14 cellular contexts compared by ENCODE assay signal in the genomic region with DNA sequence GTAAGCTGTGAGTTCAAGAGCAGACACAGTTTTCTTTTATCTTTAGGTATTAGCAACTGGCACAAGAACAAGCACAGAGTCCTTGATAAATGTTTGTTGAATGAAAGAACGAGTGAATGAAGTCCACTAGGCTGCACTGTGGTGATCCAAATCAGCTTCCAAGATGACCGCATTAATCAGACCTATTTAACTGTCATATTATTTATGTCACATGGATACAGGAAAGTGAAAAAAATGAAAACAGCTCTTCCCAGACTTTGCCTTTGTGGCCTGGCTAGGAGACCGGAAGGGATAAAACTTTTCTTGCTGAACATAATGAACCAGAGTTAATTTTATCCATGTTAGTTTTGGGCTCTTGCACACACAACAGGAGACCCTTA.
DNase-seq lines count a peak whose midpoint lies in the region; ATAC-seq, FAIRE-seq and TF ChIP-seq lines count a peak whose summit lies in the region.
"Had no signal": no experiment of that assay in that cellular context is flagged by ENCODE, and none has a peak within 500 bp of the region (broad histone marks: within the 10 kb centered on the region; RNA-seq: fewer than 3 reads in every experiment).

No MANE protein-coding gene starts in this region.

- peaks cover 1% of the 10 kb centered on the region for H3K9me3 Mint-ChIP-seq in memory B cell
- H3K9me3 Mint-ChIP-seq: CD4-positive, alpha-beta memory T cell; GM23338 had no signal

- intact Hi-C loops in right lobe of liver (cut with DNase I): no loop called here
- intact Hi-C loops in HepG2 (cut with micrococcal nuclease; ENCODE audit: unreplicated experiment): loop anchor here (5.0 to 10.0 kb wide), 2 partner anchors 383 to 410 kb away; no protein-coding TSS in a partner anchor
- intact Hi-C loops in endothelial cell of umbilical vein (cut with micrococcal nuclease): loop anchor here (1.0 to 5.0 kb wide), 8 partner anchors 24 to 275 kb away; no protein-coding TSS in a partner anchor

- H3K27me3 ChIP-seq in right lobe of liver (no peaks in the 10 kb centered on the region), HepG2 (ENCODE audit: control insufficient read depth in 1 of 2, insufficient read depth in 2 of 2, low read length in 2 of 2) (no peaks in the 10 kb centered on the region; a peak in 1 of 5 replicates), endothelial cell of umbilical vein (ENCODE audit: control insufficient read depth in 2 of 2, insufficient read depth in 2 of 2, low read length in 2 of 2) (peaks cover 12 to 15% of the 10 kb centered on the region in 2 experiments)

- H3K9me3 ChIP-seq in right lobe of liver (no peaks in the 10 kb centered on the region), HepG2 (ENCODE audit: low read length) (no peaks in the 10 kb centered on the region), endothelial cell of umbilical vein (replicated peaks; ENCODE audit: control insufficient read depth, insufficient read depth, low read length) (no peaks in the 10 kb centered on the region)

- no peaks in the 10 kb centered on the region for H4K20me1 ChIP-seq in HepG2 (ENCODE audit: insufficient read depth, low read length)
- no peaks in the 10 kb centered on the region for H4K20me1 ChIP-seq in endothelial cell of umbilical vein (replicated peaks; ENCODE audit: control insufficient read depth, extremely low read depth, insufficient read depth, low read length)

- TF ChIP-seq EP300 in HepG2 (IDR thresholded peaks at IDR 0.05; ENCODE audit: low read depth in 2 of 2, low read length in 2 of 2) (no peak), HepG2 (CRISPR knock-in tag; IDR thresholded peaks at IDR 0.05; ENCODE audit: borderline replicate concordance) (no peak)

- H3K9ac ChIP-seq in HepG2 (ENCODE audit: insufficient read depth, low read depth, low read length) (no peak overlapping the region), endothelial cell of umbilical vein (replicated peaks; ENCODE audit: extremely low read depth, insufficient read depth, low read length) (no peak overlapping the region)

- H3K36me3 Mint-ChIP-seq in memory B cell: peaks cover 1% of the 10 kb centered on the region
- H3K36me3 Mint-ChIP-seq: CD4-positive, alpha-beta memory T cell had no signal

- H3K27ac Mint-ChIP-seq in memory B cell: peak overlapping the region; percentile 32
- H3K27ac Mint-ChIP-seq: CD4-positive, alpha-beta memory T cell; GM23338; H9 had no signal

- dilution Hi-C loops in endothelial cell of umbilical vein (cut with MboI; ENCODE audit: extremely low pct_ligation_motif_present, low sequenced_read_pairs): no loop called here

- no peaks in the 10 kb centered on the region for H3K4me1 ChIP-seq in right lobe of liver
- H3K4me1 ChIP-seq in HepG2 (ENCODE audit: insufficient read depth, low read length): no peaks in the 10 kb centered on the region
- H3K4me1 ChIP-seq in endothelial cell of umbilical vein (ENCODE audit: control insufficient read depth, extremely low read depth, insufficient read depth, low read length): peaks cover 14% of the 10 kb centered on the region

- no peak overlapping the region for H3K4me3 Mint-ChIP-seq in memory B cell
- H3K4me3 Mint-ChIP-seq: CD4-positive, alpha-beta memory T cell; GM23338; H9 had no signal

- H2AFZ ChIP-seq in HepG2 (ENCODE audit: low read length) (no peak overlapping the region), endothelial cell of umbilical vein (ENCODE audit: low read depth, low read length) (no peak overlapping the region)
- H2AFZ ChIP-seq: GM23338 had no signal

- POLR2A ChIA-PET in HepG2 (lab: Yijun Ruan, JAX) (no interaction called here), endothelial cell of umbilical vein (lab: Charles Lee) (no interaction called here)

- H3K36me3 ChIP-seq in right lobe of liver: no peaks in the 10 kb centered on the region
- no peaks in the 10 kb centered on the region for H3K36me3 ChIP-seq in HepG2 (replicated peaks in 1 of 2; ENCODE audit: control insufficient read depth in 1 of 2, insufficient read depth in 2 of 2, low read length in 2 of 2)
- H3K36me3 ChIP-seq in endothelial cell of umbilical vein (ENCODE audit: control insufficient read depth in 2 of 2, extremely low read depth in 1 of 2, insufficient read depth in 2 of 2, low read length in 2 of 2): no peaks in the 10 kb centered on the region

- no peak overlapping the region for H3K4me2 ChIP-seq in HepG2 (ENCODE audit: low read depth, low read length)
- no peak overlapping the region for H3K4me2 ChIP-seq in endothelial cell of umbilical vein (ENCODE audit: insufficient read depth, low read length)
- H3K4me2 ChIP-seq: GM23338 had no signal

- H3K4me1 Mint-ChIP-seq in memory B cell: peaks cover 13% of the 10 kb centered on the region
- H3K4me1 Mint-ChIP-seq: GM23338, H9 had no signal

- H3K4me3 ChIP-seq in right lobe of liver (no peak overlapping the region), HepG2 (replicated peaks in 1 of 3; ENCODE audit: insufficient read depth in 1 of 3, low read depth in 2 of 3, low read length in 3 of 3) (no peak overlapping the region), endothelial cell of umbilical vein (replicated peaks in 1 of 3; ENCODE audit: insufficient read depth in 1 of 3, low read depth in 1 of 3, low read length in 3 of 3) (no peak overlapping the region)
- H3K4me3 ChIP-seq: GM23338 had no signal

- no peak for FAIRE-seq in HepG2 (lab: Jason Lieb, UNC)
- FAIRE-seq in endothelial cell of umbilical vein (lab: Jason Lieb, UNC): no peak

- H3K27me3 Mint-ChIP-seq in memory B cell: no peaks in the 10 kb centered on the region

- WGBS in right lobe of liver (ENCODE audit: insufficient coverage, low coverage, low lambda C conversion rate, missing lambda C conversion rate): 49% methylated on average over 3 of the region's 3 CpGs
- WGBS in HepG2 (ENCODE audit: low lambda C conversion rate): 27% methylated on average over 3 of the region's 3 CpGs

- TF ChIP-seq CTCF in right lobe of liver (IDR thresholded peaks at IDR 0.05): no peak
- TF ChIP-seq CTCF in HepG2 (CRISPR knock-in tag; IDR thresholded peaks at IDR 0.05): no peak
- peak in 1 of 2 donors; percentile 7 for TF ChIP-seq CTCF in endothelial cell of umbilical vein (IDR thresholded peaks at IDR 0.05; ENCODE audit: extremely low read depth in 1 of 2, insufficient read depth in 1 of 2, low read depth in 1 of 2, low read length in 2 of 2)

- H3K27ac ChIP-seq in right lobe of liver (no peak overlapping the region), HepG2 (ENCODE audit: extremely low read length, insufficient read depth, low read length) (no peak overlapping the region), endothelial cell of umbilical vein (ENCODE audit: insufficient read depth, low read depth, low read length) (peak overlapping the region; percentile 2)

- BruUV-seq in HepG2 (replicated peaks; lab: Mats Ljungman, UMichigan): no TSS peak
- BruUV-seq in endothelial cell of umbilical vein (replicated peaks; lab: Mats Ljungman, UMichigan): no TSS peak

- DNase-seq in right lobe of liver (no peak), HepG2 (ENCODE audit: low spot score) (no peak), endothelial cell of umbilical vein (ENCODE audit: low read depth, low spot score) (peak; percentile 85), memory B cell (ENCODE audit: low spot score in 2 of 2) (no peak), dedifferentiated amniotic fluid mesenchymal stem cell (ENCODE audit: extremely low spot score) (no peak)
- DNase-seq: C1 segment of cervical spinal cord; Calu3; CD4-positive, alpha-beta memory T cell; COR-L47; DMS79 treated with DMSO at 0.1 percent for 48 hours; GF-D8; H9 had no signal

- no peaks in the 10 kb centered on the region for H3K79me2 ChIP-seq in HepG2 (ENCODE audit: insufficient read depth, low read length)
- H3K79me2 ChIP-seq in endothelial cell of umbilical vein (ENCODE audit: control insufficient read depth, insufficient read depth, low read length): no peaks in the 10 kb centered on the region

- no peaks in the 10 kb centered on the region for H3K9me1 ChIP-seq in endothelial cell of umbilical vein (replicated peaks; ENCODE audit: control insufficient read depth, extremely low read depth, insufficient read depth, low read length)

- CTCF ChIA-PET in HepG2 (lab: Yijun Ruan, JAX; ENCODE audit: low intra/inter-chr PET ratio, low total read pairs): no interaction called here
- CTCF ChIA-PET in endothelial cell of umbilical vein (lab: Charles Lee): interaction anchor here (0.7 to 2.0 kb wide), 33 partner anchors 9 to 592 kb away, joined by 3 to 41 read pairs (median 4); partner anchors contain the start of gene TNR

- TF ChIP-seq POLR2A in right lobe of liver (IDR thresholded peaks at IDR 0.05) (no peak), HepG2 (IDR thresholded peaks at IDR 0.05; ENCODE audit: insufficient read depth in 1 of 2, low read depth in 2 of 2, low read length in 2 of 2) (no peak), endothelial cell of umbilical vein (IDR thresholded peaks at IDR 0.05; ENCODE audit: low read depth, low read length) (no peak)

- no peak for TF ChIP-seq RAD21 in HepG2 (CRISPR knock-in tag; IDR thresholded peaks at IDR 0.05)

- in situ Hi-C loops in HepG2 (cut with HindIII; ENCODE audit: extremely low pct_ligation_motif_present, low pct_unique_long_range_greater_than_20kb): no loop called here

- ATAC-seq in right lobe of liver: peak in 3 of 4 donors; percentile 35 to 67 (median 53)
- ATAC-seq in HepG2: no peak
- ATAC-seq in memory B cell (ENCODE audit: low read depth): no peak
- no peak for ATAC-seq in HG02885 (IDR thresholded peaks at IDR 0.05; ENCODE audit: poor library complexity, unreplicated experiment)

TF ChIP-seq in HepG2, 621 proteins besides CTCF, POLR2A, EP300 and RAD21 (continues in another document):
- TF ChIP-seq CBX1 (IDR thresholded peaks at IDR 0.05; ENCODE audit: low read depth) (no peak), SALL1 (CRISPR knock-in tag; IDR thresholded peaks at IDR 0.05) (no peak), BHLHE40 (IDR thresholded peaks at IDR 0.05; ENCODE audit: low read length) (no peak), MZF1 (CRISPR knock-in tag; IDR thresholded peaks at IDR 0.05; ENCODE audit: borderline replicate concordance) (no peak)

TF ChIP-seq in endothelial cell of umbilical vein, 7 proteins besides CTCF, POLR2A, EP300 and RAD21:
- TF ChIP-seq, protein P1, sequence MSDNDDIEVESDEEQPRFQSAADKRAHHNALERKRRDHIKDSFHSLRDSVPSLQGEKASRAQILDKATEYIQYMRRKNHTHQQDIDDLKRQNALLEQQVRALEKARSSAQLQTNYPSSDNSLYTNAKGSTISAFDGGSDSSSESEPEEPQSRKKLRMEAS (IDR thresholded peaks at IDR 0.05; ENCODE audit: insufficient read depth, insufficient read length): no peak

Comparison
In these comparisons a context has a peak if more than half of its experiments do, and no peak if none do; other contexts are left out.
1. ATAC-seq: peak in right lobe of liver (3 of 4); none in HepG2 (single experiment), memory B cell (single experiment) and HG02885 (single experiment).
2. intact Hi-C loops: an anchor here in HepG2 (5.0 to 10.0 kb wide) and endothelial cell of umbilical vein (1.0 to 5.0 kb wide); none called in right lobe of liver.